In the genomic region with DNA sequence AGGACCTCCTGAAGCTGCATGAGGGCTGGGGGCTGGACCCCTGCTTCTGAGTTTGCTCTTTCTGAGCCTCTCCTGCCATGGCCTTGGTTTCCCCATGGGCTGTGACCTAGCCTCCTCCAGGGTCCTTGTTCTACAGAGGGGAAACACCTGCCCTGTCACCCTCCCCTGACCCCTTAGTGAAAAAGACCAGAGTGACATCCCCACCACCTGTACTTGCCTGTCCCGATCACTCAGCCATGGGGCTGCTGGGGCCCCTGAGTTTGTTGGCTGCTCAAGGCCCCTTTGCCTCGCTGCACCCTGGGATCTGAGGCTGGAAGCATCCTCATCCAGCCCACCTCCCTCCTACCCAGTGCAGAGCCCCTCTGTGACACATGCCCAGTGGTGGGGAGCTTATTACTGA, we compare ENCODE assay signal across 13 cellular contexts. TPM values are rescaled to one million over a fixed set of nuclear protein-coding genes. Genes with fewer than 3 reads are reported as not detected.
DNase-seq lines count a peak whose midpoint lies in the region; ATAC-seq and TF ChIP-seq lines count a peak whose summit lies in the region.
"Had no signal": no experiment of that assay in that cellular context is flagged by ENCODE, and none has a peak within 500 bp of the region (broad histone marks: within the 10 kb centered on the region; RNA-seq: fewer than 3 reads in every experiment).

No MANE protein-coding gene starts in this region.

- no peak for TF ChIP-seq CTCF in endodermal cell (conservative IDR thresholded peaks at IDR 0.05)

- no peak overlapping the region for H3K27ac ChIP-seq in endodermal cell (ENCODE audit: low read depth, low read length)
- no peak overlapping the region for H3K27ac ChIP-seq in subcutaneous abdominal adipose tissue (ENCODE audit: low read depth, low read length)

- H3K4me3 ChIP-seq in endodermal cell (ENCODE audit: low read length) (no peak overlapping the region), subcutaneous abdominal adipose tissue (ENCODE audit: low read depth in 1 of 5, low read length in 5 of 5) (peak overlapping the region in 4 of 5 donors; percentile 51 to 64 (median 62))

- H3K9me3 ChIP-seq in endodermal cell (ENCODE audit: control insufficient read depth, low read length) (no peaks in the 10 kb centered on the region), subcutaneous abdominal adipose tissue (ENCODE audit: control insufficient read depth in 5 of 5, low read length in 5 of 5) (no peaks in the 10 kb centered on the region)

- no peak for ATAC-seq in activated T-cell treated with anti-CD3 and anti-CD28 coated beads, Interleukin-2, amount 50 U/mL, for 72 hours (replicated peaks in 1 of 2)
- ATAC-seq in HG02759 (IDR thresholded peaks at IDR 0.05; ENCODE audit: unreplicated experiment) = peak; percentile 35
- no peak for ATAC-seq in HG03469 (IDR thresholded peaks at IDR 0.05; ENCODE audit: unreplicated experiment)
- no peak for ATAC-seq in left cardiac atrium

- intact Hi-C loops in left cardiac atrium (cut with DNase I) = no loop called here

- H3K27me3 Mint-ChIP-seq in activated T-cell treated with anti-CD3 and anti-CD28 coated beads, Interleukin-2, amount 50 U/mL, for 72 hours (ENCODE audit: low read depth) = no peaks in the 10 kb centered on the region
- peaks cover 31% of the 10 kb centered on the region for H3K27me3 Mint-ChIP-seq in endodermal cell (ENCODE audit: insufficient read depth)

- peaks cover 9 to 21% of the 10 kb centered on the region in 2 donors for H3K36me3 Mint-ChIP-seq in activated T-cell treated with anti-CD3 and anti-CD28 coated beads, Interleukin-2, amount 50 U/mL, for 72 hours (ENCODE audit: insufficient read depth in 2 of 2)
- H3K36me3 Mint-ChIP-seq in endodermal cell (ENCODE audit: low read depth) = no peaks in the 10 kb centered on the region

- H3K9me3 Mint-ChIP-seq in activated T-cell treated with anti-CD3 and anti-CD28 coated beads, Interleukin-2, amount 50 U/mL, for 72 hours = no peaks in the 10 kb centered on the region
- H3K9me3 Mint-ChIP-seq in endodermal cell = no peaks in the 10 kb centered on the region

- H3K4me1 Mint-ChIP-seq in activated T-cell treated with anti-CD3 and anti-CD28 coated beads, Interleukin-2, amount 50 U/mL, for 72 hours (ENCODE audit: low read depth) = peaks cover 83% of the 10 kb centered on the region
- H3K4me1 Mint-ChIP-seq in endodermal cell = peaks cover 6% of the 10 kb centered on the region

- whole genome bisulfite sequencing in endodermal cell (ENCODE audit: insufficient coverage in 1 of 2, insufficient read length in 1 of 2), 2 experiments = 95 to 100% methylated on average over 2 of the region's 2 CpGs

- DNase-seq in activated T-cell treated with anti-CD3 and anti-CD28 coated beads, Interleukin-2, amount 50 U/mL, for 72 hours = no peak
- no peak for DNase-seq in activated T-cell treated with anti-CD3 and anti-CD28 coated beads, Interleukin-2, amount 50 U/mL, for 48 hours
- DNase-seq in endodermal cell = peak; percentile 21
- no peak for DNase-seq in HPDE6-E6E7 (ENCODE audit: extremely low spot score)
- DNase-seq in left cardiac atrium = no peak
- DNase-seq: NCI-H2029 treated with DMSO at 0.1 percent for 48 hours, OCI-M1, T-helper 9 cell had no signal

- H3K27ac Mint-ChIP-seq in activated T-cell treated with anti-CD3 and anti-CD28 coated beads, Interleukin-2, amount 50 U/mL, for 72 hours = peak overlapping the region; percentile 70
- no peak overlapping the region for H3K27ac Mint-ChIP-seq in endodermal cell

- H3K4me1 ChIP-seq in endodermal cell (ENCODE audit: control insufficient read depth, insufficient read depth, low read length) (no peaks in the 10 kb centered on the region), subcutaneous abdominal adipose tissue (ENCODE audit: control insufficient read depth in 5 of 5, insufficient read depth in 5 of 5, low read length in 5 of 5) (peaks cover 13 to 56% (median 43%) of the 10 kb centered on the region in 5 donors)

- peak overlapping the region; percentile 85 to 91 for H3K4me3 Mint-ChIP-seq in activated T-cell treated with anti-CD3 and anti-CD28 coated beads, Interleukin-2, amount 50 U/mL, for 72 hours
- H3K4me3 Mint-ChIP-seq in endodermal cell = peak overlapping the region; percentile 46

- H3K9ac ChIP-seq in endodermal cell (ENCODE audit: extremely low read depth, low read length, poor library complexity, severe bottlenecking) (no peak overlapping the region), subcutaneous abdominal adipose tissue (ENCODE audit: low read length in 5 of 5) (peak overlapping the region in 3 of 5 donors; percentile 64 to 75 (median 68))

- H3K36me3 ChIP-seq in endodermal cell (ENCODE audit: control insufficient read depth, insufficient read depth, low read length) = no peaks in the 10 kb centered on the region
- H3K36me3 ChIP-seq in subcutaneous abdominal adipose tissue (ENCODE audit: control insufficient read depth in 5 of 5, insufficient read depth in 5 of 5, low read length in 5 of 5) = no peaks in the 10 kb centered on the region

- H3K27me3 ChIP-seq in endodermal cell (ENCODE audit: control insufficient read depth, insufficient read depth, low read length, poor library complexity, severe bottlenecking) (peaks cover 39% of the 10 kb centered on the region), subcutaneous abdominal adipose tissue (ENCODE audit: control insufficient read depth in 5 of 5, insufficient read depth in 4 of 5, low read length in 5 of 5) (peaks cover 0 to 2% (median 0%) of the 10 kb centered on the region in 5 donors)

RNA-seq across cellular contexts. Expression of gene NOD2, which starts 0.8 kb away (rescaled TPM):
- 10 to 100 TPM; 11.3 to 13.0 TPM for total RNA-seq in activated T-cell treated with anti-CD3 and anti-CD28 coated beads, Interleukin-2, amount 50 U/mL, for 72 hours
- under 1 TPM; 0.33 to 0.42 TPM for total RNA-seq in endodermal cell
- 0.21 TPM for polyA plus RNA-seq in endodermal cell (2013, experiment 1 of 2)
- 0.12 TPM for polyA plus RNA-seq in endodermal cell (2013, experiment 2 of 2)
- 1 to 10 TPM; 1.3 to 1.4 TPM for total RNA-seq in left cardiac atrium
- total RNA-seq: G401 had no signal
- polyA plus RNA-seq: AG04450 had no signal

RNA-seq across cellular contexts. Expression of gene SNX20, which starts 13.1 kb away (rescaled TPM):
- 10 to 100 TPM; 45.2 to 49.9 TPM for total RNA-seq in activated T-cell treated with anti-CD3 and anti-CD28 coated beads, Interleukin-2, amount 50 U/mL, for 72 hours
- not detected for total RNA-seq in endodermal cell
- not detected for polyA plus RNA-seq in endodermal cell (2013, experiment 1 of 2)
- polyA plus RNA-seq in endodermal cell (2013, experiment 2 of 2) = not detected
- total RNA-seq in left cardiac atrium = 1 to 10 TPM; 1.2 to 2.0 TPM
- total RNA-seq: G401 had no signal
- polyA plus RNA-seq: AG04450 had no signal

RNA-seq across cellular contexts. Expression of gene CYLD, which starts 47.7 kb away (rescaled TPM):
- 100 to 1,000 TPM; 194 to 222 TPM for total RNA-seq in activated T-cell treated with anti-CD3 and anti-CD28 coated beads, Interleukin-2, amount 50 U/mL, for 72 hours
- total RNA-seq in endodermal cell (10 to 100 TPM; 12.7 TPM), left cardiac atrium (10 to 100 TPM; 26.7 to 29.6 TPM)
- 8.7 TPM for polyA plus RNA-seq in endodermal cell (2013, experiment 1 of 2)
- polyA plus RNA-seq in endodermal cell (2013, experiment 2 of 2) = 9.2 TPM

Comparison
In these comparisons a context has a peak if more than half of its experiments do, and no peak if none do; other contexts are left out.
1. RNA of gene NOD2, which starts 0.8 kb away (total RNA-seq): 11.3 to 13.0 TPM in activated T-cell treated with anti-CD3 and anti-CD28 coated beads, Interleukin-2, amount 50 U/mL, for 72 hours; 1.3 to 1.4 TPM in left cardiac atrium and 0.33 to 0.42 TPM in endodermal cell; every median in the first group is over 4 times any median in the second.
2. RNA of gene SNX20, which starts 13.1 kb away (total RNA-seq): 45.2 to 49.9 TPM in activated T-cell treated with anti-CD3 and anti-CD28 coated beads, Interleukin-2, amount 50 U/mL, for 72 hours; 1.2 to 2.0 TPM in left cardiac atrium and not detected in endodermal cell; every median in the first group is over 10 times any median in the second.
3. RNA of gene CYLD, which starts 47.7 kb away (total RNA-seq): 194 to 222 TPM in activated T-cell treated with anti-CD3 and anti-CD28 coated beads, Interleukin-2, amount 50 U/mL, for 72 hours; 26.7 to 29.6 TPM in left cardiac atrium and 12.7 TPM in endodermal cell; every median in the first group is over 4 times any median in the second.